Comparison of ENCODE assay signal across 24 cellular contexts in the genomic region with DNA sequence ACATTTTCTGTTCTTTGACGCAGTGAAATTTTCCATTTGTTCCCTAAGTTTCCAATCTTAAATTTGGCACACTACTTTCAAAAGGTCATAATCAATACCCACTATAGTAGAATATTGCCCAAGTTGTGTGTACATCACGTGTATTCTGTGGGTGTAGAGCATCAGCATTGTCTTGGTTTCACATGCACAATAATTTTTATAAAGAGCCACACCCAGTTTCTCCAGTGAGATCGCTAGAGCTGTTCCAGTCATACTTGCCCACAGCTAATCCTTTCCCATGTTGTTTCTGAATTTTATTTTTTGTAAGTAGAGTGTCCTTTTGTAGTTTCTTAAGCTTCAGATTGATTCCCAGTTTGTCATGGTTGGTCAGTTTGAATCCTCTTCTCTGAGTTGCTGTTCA.
"Had no signal": no experiment of that assay in that cellular context is flagged by ENCODE, and none has a peak within 500 bp of the region (broad histone marks: within the 10 kb centered on the region; RNA-seq: fewer than 3 reads in every experiment).

No MANE protein-coding gene starts in this region.

- ATAC-seq: gastrocnemius medialis; left lobe of liver; natural killer cell treated with Interleukin-12 subunit alpha and Interleukin-12 subunit beta and Interleukin-15 and Interleukin-18, amount 100 ng/mL, for 72 hours; right lobe of liver; stimulated activated naive B cell treated with anti-CD40 and anti-IgM and Interleukin-4, amounts not matched to agents 10 μg/mL and 1 μg/mL and 100 μg/mL, for 72 hours; stimulated activated naive CD8-positive, alpha-beta T cell treated with anti-CD3 and anti-CD28 coated beads, Interleukin-15, amount 100 ng/mL, for 72 hours had no signal

- H3K4me3 ChIP-seq: gastrocnemius medialis, lung, right lobe of liver, thyroid gland, vagina had no signal

- H3K9ac ChIP-seq: parathyroid adenoma had no signal

- H3K4me3 Mint-ChIP-seq: memory B cell; naive B cell; natural killer cell treated with Interleukin-12 subunit alpha and Interleukin-12 subunit beta and Interleukin-15 and Interleukin-18, amount 100 ng/mL, for 72 hours; neural crest cell; stimulated activated naive B cell treated with anti-CD40 and anti-IgM and Interleukin-4, amounts not matched to agents 10 μg/mL and 1 μg/mL and 100 μg/mL, for 72 hours; stimulated activated naive CD8-positive, alpha-beta T cell treated with anti-CD3 and anti-CD28 coated beads, Interleukin-15, amount 100 ng/mL, for 72 hours had no signal

- H3K27ac ChIP-seq: gastrocnemius medialis, parathyroid adenoma, right lobe of liver, thyroid gland, vagina had no signal

- DNase-seq: effector CD8-positive, alpha-beta T cell; erythroblast; foreskin fibroblast; gastrocnemius medialis; head of caudate nucleus; naive B cell; right lobe of liver; small intestine; stimulated activated CD4-positive, alpha-beta T cell treated with anti-CD3 and anti-CD28 coated beads, Interleukin-15, amount 100 ng/mL, for 24 hours; stimulated activated CD4-positive, alpha-beta T cell treated with anti-CD3 and anti-CD28 coated beads, Interleukin-2, amount 100 ng/mL, for 48 hours; stimulated activated naive B cell treated with anti-CD40 and anti-IgM and Interleukin-4, amounts not matched to agents 10 μg/mL and 1 μg/mL and 100 μg/mL, for 72 hours; stimulated activated naive CD8-positive, alpha-beta T cell treated with anti-CD3 and anti-CD28 coated beads, Interleukin-15, amount 100 ng/mL, for 72 hours; thyroid gland had no signal

- H3K27ac Mint-ChIP-seq: memory B cell; progenitor cell of endocrine pancreas; stimulated activated naive B cell treated with anti-CD40 and anti-IgM and Interleukin-4, amounts not matched to agents 10 μg/mL and 1 μg/mL and 100 μg/mL, for 72 hours; stimulated activated naive CD8-positive, alpha-beta T cell treated with anti-CD3 and anti-CD28 coated beads, Interleukin-15, amount 100 ng/mL, for 72 hours had no signal

- H3K4me1 Mint-ChIP-seq: memory B cell, neural crest cell had no signal

- H3K36me3 ChIP-seq: gastrocnemius medialis, right lobe of liver, thyroid gland, vagina had no signal

- H3K9me3 ChIP-seq: gastrocnemius medialis, right lobe of liver, thyroid gland, vagina had no signal

- H3K9me3 Mint-ChIP-seq: natural killer cell treated with Interleukin-12 subunit alpha and Interleukin-12 subunit beta and Interleukin-15 and Interleukin-18, amount 100 ng/mL, for 72 hours; stimulated activated naive CD8-positive, alpha-beta T cell treated with anti-CD3 and anti-CD28 coated beads, Interleukin-15, amount 100 ng/mL, for 72 hours had no signal

- FAIRE-seq: colon, endothelial cell of umbilical vein, keratinocyte, small intestine had no signal

- H3K4me1 ChIP-seq: parathyroid adenoma, right lobe of liver, thyroid gland, vagina had no signal

- H3K27me3 ChIP-seq: gastrocnemius medialis, right lobe of liver, thyroid gland, vagina had no signal

- H2AFZ ChIP-seq: parathyroid adenoma had no signal

- H3K36me3 Mint-ChIP-seq: naive B cell had no signal

- H3K27me3 Mint-ChIP-seq: memory B cell; naive B cell; natural killer cell treated with Interleukin-12 subunit alpha and Interleukin-12 subunit beta and Interleukin-15 and Interleukin-18, amount 100 ng/mL, for 72 hours; progenitor cell of endocrine pancreas; stimulated activated naive B cell treated with anti-CD40 and anti-IgM and Interleukin-4, amounts not matched to agents 10 μg/mL and 1 μg/mL and 100 μg/mL, for 72 hours; stimulated activated naive CD8-positive, alpha-beta T cell treated with anti-CD3 and anti-CD28 coated beads, Interleukin-15, amount 100 ng/mL, for 72 hours had no signal
